Comparison of ENCODE assay signal across 1 cellular context in the genomic region with DNA sequence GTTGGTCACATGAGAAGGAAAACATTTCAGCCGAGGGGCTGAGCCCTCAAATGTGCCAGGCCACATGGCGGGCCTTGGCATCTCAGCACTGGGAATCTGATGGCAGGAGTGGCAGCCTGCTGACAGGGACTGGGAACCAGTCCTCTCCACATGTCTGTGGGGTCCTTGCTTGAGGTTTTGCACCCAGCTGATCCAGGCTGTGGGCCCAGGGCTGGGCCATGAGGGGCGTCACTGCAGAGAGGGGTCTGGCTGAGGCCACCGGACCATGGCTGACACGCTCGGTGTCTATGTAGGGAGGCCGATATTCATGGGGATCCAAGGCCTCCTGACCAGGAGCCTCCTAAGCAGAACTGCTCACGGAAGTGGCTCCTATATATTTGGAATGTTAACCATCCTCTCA.
TF ChIP-seq lines count a peak whose summit lies in the region.

No MANE protein-coding gene starts in this region.

TF ChIP-seq in H1, 55 proteins besides CTCF, POLR2A, EP300 and RAD21:
- TF ChIP-seq, protein P1, sequence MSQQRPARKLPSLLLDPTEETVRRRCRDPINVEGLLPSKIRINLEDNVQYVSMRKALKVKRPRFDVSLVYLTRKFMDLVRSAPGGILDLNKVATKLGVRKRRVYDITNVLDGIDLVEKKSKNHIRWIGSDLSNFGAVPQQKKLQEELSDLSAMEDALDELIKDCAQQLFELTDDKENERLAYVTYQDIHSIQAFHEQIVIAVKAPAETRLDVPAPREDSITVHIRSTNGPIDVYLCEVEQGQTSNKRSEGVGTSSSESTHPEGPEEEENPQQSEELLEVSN (IDR thresholded peaks at IDR 0.05): 0 out of 2 replicates have a peak, but pooled peaks have one; percentile 23
- TF ChIP-seq KDM5A (IDR thresholded peaks at IDR 0.05; ENCODE audit: low read length): no peak
